In genomic region chr1:34705077-34705476, GRCh38 we compare ENCODE assay signal across 1 cellular context.
A peak's percentile ranks its signal among the peaks of the same experiment; 100 is the strongest.
TF ChIP-seq lines count a peak whose summit lies in the region.

No MANE protein-coding gene starts in this region.

TF ChIP-seq in SK-N-SH, 30 proteins besides CTCF, POLR2A, EP300 and RAD21 (continued from another document):
- no peak for TF ChIP-seq SMC3 (IDR thresholded peaks at IDR 0.05; ENCODE audit: low read depth, low read length)
- no peak for TF ChIP-seq RXRA (IDR thresholded peaks at IDR 0.05; ENCODE audit: borderline replicate concordance, low read depth)
- TF ChIP-seq RCOR1 (IDR thresholded peaks at IDR 0.05; ENCODE audit: low read length) = 0 out of 2 replicates have a peak, but pooled peaks have one; percentile 68
- no peak for TF ChIP-seq FOXJ3 (CRISPR knock-in tag; IDR thresholded peaks at IDR 0.05)
